Comparison of ENCODE assay signal across 11 cellular contexts in genomic region chr13:103031332-103031873, GRCh38. TPM values are rescaled to one million over a fixed set of nuclear protein-coding genes. Genes with fewer than 3 reads are reported as not detected.
DNase-seq lines count a peak whose midpoint lies in the region; ATAC-seq and TF ChIP-seq lines count a peak whose summit lies in the region.
"Had no signal": no experiment of that assay in that cellular context is flagged by ENCODE, and none has a peak within 500 bp of the region (broad histone marks: within the 10 kb centered on the region; RNA-seq: fewer than 3 reads in every experiment).

No MANE protein-coding gene starts in this region.

- ATAC-seq in GM19372 (IDR thresholded peaks at IDR 0.05; ENCODE audit: low read depth, unreplicated experiment) (peak; percentile 76), HG02884 (IDR thresholded peaks at IDR 0.05; ENCODE audit: unreplicated experiment) (peak; percentile 92)
- ATAC-seq in activated CD4-positive, CD25-positive, alpha-beta regulatory T cell treated with anti-CD3 and anti-CD28 coated beads, Interleukin-2, amount 50 U/mL, for 24 hours = no peak
- ATAC-seq: left cardiac atrium had no signal

- H3K79me2 ChIP-seq in Karpas-422 (ENCODE audit: low read length) = no peaks in the 10 kb centered on the region

- in situ Hi-C loops in G401 (cut with HindIII; ENCODE audit: low sequenced_read_pairs) = no loop called here

- H3K27me3 Mint-ChIP-seq in osteocyte (ENCODE audit: unreplicated experiment) = peaks cover 2% of the 10 kb centered on the region

- H3K4me3 Mint-ChIP-seq in osteocyte (ENCODE audit: unreplicated experiment) = no peak overlapping the region

- H2AFZ ChIP-seq in Karpas-422 (ENCODE audit: low read length) = no peak overlapping the region

- H4K20me1 ChIP-seq in Karpas-422 (ENCODE audit: insufficient read depth, low read depth, low read length) = no peaks in the 10 kb centered on the region

- H3K9me2 ChIP-seq in Karpas-422 (replicated peaks; ENCODE audit: insufficient read depth, low read length) = no peaks in the 10 kb centered on the region

- peak; percentile 66 for DNase-seq in GM10248 (ENCODE audit: extremely low spot score)
- DNase-seq in Karpas-422 = peak; percentile 72
- DNase-seq in G401 (ENCODE audit: low spot score) = no peak
- DNase-seq in HCEC 1CT = no peak
- no peak for DNase-seq in osteocyte (ENCODE audit: extremely low spot score, unreplicated experiment)
- DNase-seq: activated CD4-positive, CD25-positive, alpha-beta regulatory T cell treated with anti-CD3 and anti-CD28 coated beads, Interleukin-2, amount 50 U/mL, for 72 hours; left cardiac atrium had no signal

- no peaks in the 10 kb centered on the region for H3K27me3 ChIP-seq in Karpas-422 (ENCODE audit: low read length)

- no peaks in the 10 kb centered on the region for H3K36me3 ChIP-seq in Karpas-422 (ENCODE audit: insufficient read depth, low read length)

- no peaks in the 10 kb centered on the region; the same call in 1 of the 2 replicates for H3K9me3 ChIP-seq in Karpas-422 (ENCODE audit: low read length)

- no peaks in the 10 kb centered on the region for H3K4me1 Mint-ChIP-seq in osteocyte (ENCODE audit: unreplicated experiment)

- peaks cover 8% of the 10 kb centered on the region for H3K9me3 Mint-ChIP-seq in osteocyte (ENCODE audit: unreplicated experiment)

- H3K27ac Mint-ChIP-seq in osteocyte (ENCODE audit: unreplicated experiment) = no peak overlapping the region

- CTCF ChIA-PET in GM10248 (lab: Yijun Ruan, JAX) = interaction anchor here (1.1 to 1.5 kb wide), 2 partner anchors 36 to 109 kb away, joined by 3 to 4 read pairs; no protein-coding TSS in a partner anchor

- POLR2A ChIA-PET in GM10248 (lab: Yijun Ruan, JAX) = interaction anchor here (0.6 kb wide), 1 partner anchor 514 kb away, joined by 4 read pairs; no protein-coding TSS in a partner anchor

- TF ChIP-seq CTCF in GM10248 (IDR thresholded peaks at IDR 0.05; ENCODE audit: control extremely low read depth, extremely low read depth, low read depth, missing control alignments) (no peak), osteocyte (IDR thresholded peaks at IDR 0.05) (no peak)

- no peak overlapping the region for H3K9ac ChIP-seq in Karpas-422 (ENCODE audit: low read length)

- H3K36me3 Mint-ChIP-seq in osteocyte (ENCODE audit: unreplicated experiment) = no peaks in the 10 kb centered on the region

- H3K4me2 ChIP-seq in Karpas-422 (ENCODE audit: low read depth, low read length, poor library complexity, severe bottlenecking) = peak overlapping the region; percentile 15

- H3K27ac ChIP-seq in Karpas-422 (ENCODE audit: low read length) = peak overlapping the region; percentile 34; the same call in 1 of the 2 replicates

- peaks cover 30% of the 10 kb centered on the region for H3K4me1 ChIP-seq in Karpas-422 (ENCODE audit: low read length)

- no peak overlapping the region for H3K4me3 ChIP-seq in Karpas-422 (ENCODE audit: low read length)

RNA-seq across cellular contexts. Expression of gene SLC10A2, which starts 34.8 kb away (rescaled TPM):
- total RNA-seq in Karpas-422 (2014; rRNA removed; shearing (Covaris generic); ENCODE audit: low replicate concordance) = not detected in 2 replicates
- not detected in 2 replicates for total RNA-seq in G401 (2014; rRNA removed; shearing (Covaris generic))
- not detected in 2 replicates for total RNA-seq in osteocyte
- total RNA-seq: left cardiac atrium, posterior vena cava had no signal

Comparison
In these comparisons a context has a peak if more than half of its experiments do, and no peak if none do; other contexts are left out.
1. DNase-seq: peak in GM10248 (single experiment) and Karpas-422 (single experiment); none in G401 (single experiment), HCEC 1CT (single experiment) and osteocyte (single experiment).
2. ATAC-seq: peak in GM19372 (single experiment) and HG02884 (single experiment); none in activated CD4-positive, CD25-positive, alpha-beta regulatory T cell treated with anti-CD3 and anti-CD28 coated beads, Interleukin-2, amount 50 U/mL, for 24 hours (0 of 2).